ENCODE assay signal across 7 cellular contexts in the genomic region with DNA sequence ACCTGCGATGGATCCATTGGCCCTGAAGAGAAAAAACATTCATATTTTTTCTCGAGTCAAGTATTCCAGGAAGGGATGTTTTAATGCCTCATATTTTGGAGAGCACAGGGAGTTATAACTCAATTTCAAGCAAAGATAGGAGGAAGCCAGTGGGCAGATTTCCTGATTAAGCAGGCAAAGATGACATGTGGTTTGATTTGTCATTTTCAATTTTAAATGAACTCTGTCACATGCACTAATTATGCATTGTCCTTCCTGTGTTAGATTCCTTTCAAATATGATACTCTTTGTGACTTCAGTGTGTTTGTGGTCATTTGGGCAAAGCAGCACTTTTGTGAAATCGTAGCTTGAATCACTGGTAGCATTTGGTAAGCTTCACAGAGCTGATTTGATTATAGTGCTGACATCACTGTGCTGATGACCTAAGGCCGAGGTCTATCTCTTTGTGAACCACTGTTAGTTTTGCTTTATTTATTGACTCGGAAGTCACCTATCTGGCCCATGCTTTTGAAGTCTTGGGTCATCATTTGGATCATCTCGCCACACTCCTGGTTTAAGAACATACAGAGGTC. TPM values are rescaled to one million over a fixed set of nuclear protein-coding genes. Genes with fewer than 3 reads are reported as not detected.
DNase-seq lines count a peak whose midpoint lies in the region; ATAC-seq and TF ChIP-seq lines count a peak whose summit lies in the region.
"Not testable (repeated sequence)": the region's sequence is repeated elsewhere in the genome, so short reads cannot be mapped to it uniquely, and the experiment has no call there.

No MANE protein-coding gene starts in this region.

- not testable (repeated sequence) for H3K4me3 Mint-ChIP-seq in CD8-positive, alpha-beta T cell; T-helper 1 cell treated with Interleukin-12 subunit alpha and Interleukin-12 subunit beta and Interleukin-4 antibody, amounts not matched to agents 30 μg/mL and 1 μg/mL, for 36 hours; activated T-cell treated with anti-CD3 and anti-CD28 coated beads, Interleukin-2, amount 50 U/mL, for 4 hours; memory B cell

- H3K4me3 ChIP-seq in CD8-positive, alpha-beta T cell (ENCODE audit: low read depth, low read length); gastrocnemius medialis: not testable (repeated sequence)

- CTCF ChIA-PET in CD8-positive, alpha-beta T cell (lab: Charles Lee), result not testable (repeated sequence)

- H3K36me3 ChIP-seq in CD8-positive, alpha-beta T cell (ENCODE audit: insufficient read depth, low read length); gastrocnemius medialis: not testable (repeated sequence)

- in situ Hi-C loops in gastrocnemius medialis (cut with MboI; ENCODE audit: low sequenced_read_pairs in 4 of 4), result not testable (repeated sequence)

- H3K27ac Mint-ChIP-seq in CD8-positive, alpha-beta T cell, result peak overlapping the region; percentile 53
- peak overlapping the region; percentile 38 for H3K27ac Mint-ChIP-seq in T-helper 1 cell treated with Interleukin-12 subunit alpha and Interleukin-12 subunit beta and Interleukin-4 antibody, amounts not matched to agents 30 μg/mL and 1 μg/mL, for 36 hours
- peak overlapping the region; percentile 70 for H3K27ac Mint-ChIP-seq in memory B cell

- peak; percentile 59 for ATAC-seq in CD8-positive, alpha-beta T cell
- ATAC-seq in activated T-cell treated with anti-CD3 and anti-CD28 coated beads, Interleukin-2, amount 50 U/mL, for 4 hours, result peak; percentile 53 to 73
- peak; percentile 13 for ATAC-seq in Right ventricle myocardium superior (ENCODE audit: poor library complexity)
- ATAC-seq in memory B cell (ENCODE audit: low read depth); gastrocnemius medialis: not testable (repeated sequence)

- not testable (repeated sequence) for TF ChIP-seq POLR2A in gastrocnemius medialis (IDR thresholded peaks at IDR 0.05)

- peaks cover 17% of the 10 kb centered on the region for H3K4me1 ChIP-seq in CD8-positive, alpha-beta T cell (ENCODE audit: insufficient read depth, low read length)
- peaks cover 32 to 55% of the 10 kb centered on the region in 2 donors for H3K4me1 ChIP-seq in gastrocnemius medialis

- POLR2A ChIA-PET in CD8-positive, alpha-beta T cell (lab: Charles Lee), result interaction anchor here (0.5 kb wide), 1 partner anchor 62 kb away, joined by 3 read pairs; no protein-coding TSS in a partner anchor

- peaks cover 27% of the 10 kb centered on the region for H3K36me3 Mint-ChIP-seq in CD8-positive, alpha-beta T cell
- H3K36me3 Mint-ChIP-seq in T-helper 1 cell treated with Interleukin-12 subunit alpha and Interleukin-12 subunit beta and Interleukin-4 antibody, amounts not matched to agents 30 μg/mL and 1 μg/mL, for 36 hours (ENCODE audit: low read depth); activated T-cell treated with anti-CD3 and anti-CD28 coated beads, Interleukin-2, amount 50 U/mL, for 4 hours (ENCODE audit: insufficient read depth); memory B cell: not testable (repeated sequence)

- not testable (repeated sequence) for H3K27me3 ChIP-seq in CD8-positive, alpha-beta T cell (ENCODE audit: insufficient read depth, low read length); gastrocnemius medialis

- TF ChIP-seq CTCF in CD8-positive, alpha-beta T cell (IDR thresholded peaks at IDR 0.05); gastrocnemius medialis (IDR thresholded peaks at IDR 0.05 in 4 of 5, conservative IDR thresholded peaks at IDR 0.05 in 1 of 5): not testable (repeated sequence)

- H3K9me3 Mint-ChIP-seq in CD8-positive, alpha-beta T cell; T-helper 1 cell treated with Interleukin-12 subunit alpha and Interleukin-12 subunit beta and Interleukin-4 antibody, amounts not matched to agents 30 μg/mL and 1 μg/mL, for 36 hours; activated T-cell treated with anti-CD3 and anti-CD28 coated beads, Interleukin-2, amount 50 U/mL, for 4 hours; memory B cell: not testable (repeated sequence)

- peak overlapping the region; percentile 4 for H3K27ac ChIP-seq in CD8-positive, alpha-beta T cell (ENCODE audit: low read depth, low read length)
- H3K27ac ChIP-seq in gastrocnemius medialis, result peak overlapping the region; percentile 55 to 75 (median 67)

- not testable (repeated sequence) for H3K9me3 ChIP-seq in CD8-positive, alpha-beta T cell (ENCODE audit: low read length); gastrocnemius medialis

- not testable (repeated sequence) for H3K27me3 Mint-ChIP-seq in CD8-positive, alpha-beta T cell (ENCODE audit: low read depth); T-helper 1 cell treated with Interleukin-12 subunit alpha and Interleukin-12 subunit beta and Interleukin-4 antibody, amounts not matched to agents 30 μg/mL and 1 μg/mL, for 36 hours (ENCODE audit: low read depth); activated T-cell treated with anti-CD3 and anti-CD28 coated beads, Interleukin-2, amount 50 U/mL, for 4 hours (ENCODE audit: low read depth); memory B cell

- DNase-seq in CD8-positive, alpha-beta T cell; activated T-cell treated with anti-CD3 and anti-CD28 coated beads, Interleukin-2, amount 50 U/mL, for 4 hours; Right ventricle myocardium superior; memory B cell (ENCODE audit: low spot score in 2 of 2); gastrocnemius medialis: not testable (repeated sequence)
- DNase-seq in astrocyte of the hippocampus (ENCODE audit: low read depth, low spot score), result peak; percentile 28

- H3K4me1 Mint-ChIP-seq in CD8-positive, alpha-beta T cell (ENCODE audit: low read depth), result peaks cover 57% of the 10 kb centered on the region
- peaks cover 28% of the 10 kb centered on the region for H3K4me1 Mint-ChIP-seq in T-helper 1 cell treated with Interleukin-12 subunit alpha and Interleukin-12 subunit beta and Interleukin-4 antibody, amounts not matched to agents 30 μg/mL and 1 μg/mL, for 36 hours (ENCODE audit: low read depth)
- H3K4me1 Mint-ChIP-seq in activated T-cell treated with anti-CD3 and anti-CD28 coated beads, Interleukin-2, amount 50 U/mL, for 4 hours (ENCODE audit: low read depth), result peaks cover 46% of the 10 kb centered on the region
- H3K4me1 Mint-ChIP-seq in memory B cell, result peaks cover 23% of the 10 kb centered on the region

- intact Hi-C loops in CD8-positive, alpha-beta T cell (cut with DNase I, micrococcal nuclease), result loop anchor here in 1 of 2 experiments (5.0 kb wide), 1 partner anchor 76 kb away; no protein-coding TSS in a partner anchor
- intact Hi-C loops in Right ventricle myocardium superior (cut with DNase I); gastrocnemius medialis (cut with DNase I; ENCODE audit: low total_unique reads): not testable (repeated sequence)

RNA-seq across cellular contexts. Expression of gene CRCP, which starts 11.2 kb away (rescaled TPM):
- 10 to 100 TPM; 38.0 to 42.4 TPM for total RNA-seq in CD8-positive, alpha-beta T cell
- 10 to 100 TPM; 41.9 to 48.0 (median 47.6) TPM for total RNA-seq in activated T-cell treated with anti-CD3 and anti-CD28 coated beads, Interleukin-2, amount 50 U/mL, for 4 hours
- total RNA-seq in Right ventricle myocardium superior, result 22.3 TPM
- 10 to 100 TPM; 19.2 to 21.3 (median 20.4) TPM for total RNA-seq in gastrocnemius medialis

RNA-seq across cellular contexts. Expression of gene ASL, which starts 50.2 kb away (rescaled TPM):
- total RNA-seq in CD8-positive, alpha-beta T cell, result 1 to 10 TPM; 6.8 to 7.5 TPM
- total RNA-seq in activated T-cell treated with anti-CD3 and anti-CD28 coated beads, Interleukin-2, amount 50 U/mL, for 4 hours, result 10 to 100 TPM in 1 of 3 donors, 1 to 10 TPM in 2; 7.3 to 11.7 (median 9.6) TPM
- 8.8 TPM for total RNA-seq in Right ventricle myocardium superior
- total RNA-seq in gastrocnemius medialis, result 1 to 10 TPM; 2.5 to 8.7 (median 4.9) TPM
